In the genomic region with DNA sequence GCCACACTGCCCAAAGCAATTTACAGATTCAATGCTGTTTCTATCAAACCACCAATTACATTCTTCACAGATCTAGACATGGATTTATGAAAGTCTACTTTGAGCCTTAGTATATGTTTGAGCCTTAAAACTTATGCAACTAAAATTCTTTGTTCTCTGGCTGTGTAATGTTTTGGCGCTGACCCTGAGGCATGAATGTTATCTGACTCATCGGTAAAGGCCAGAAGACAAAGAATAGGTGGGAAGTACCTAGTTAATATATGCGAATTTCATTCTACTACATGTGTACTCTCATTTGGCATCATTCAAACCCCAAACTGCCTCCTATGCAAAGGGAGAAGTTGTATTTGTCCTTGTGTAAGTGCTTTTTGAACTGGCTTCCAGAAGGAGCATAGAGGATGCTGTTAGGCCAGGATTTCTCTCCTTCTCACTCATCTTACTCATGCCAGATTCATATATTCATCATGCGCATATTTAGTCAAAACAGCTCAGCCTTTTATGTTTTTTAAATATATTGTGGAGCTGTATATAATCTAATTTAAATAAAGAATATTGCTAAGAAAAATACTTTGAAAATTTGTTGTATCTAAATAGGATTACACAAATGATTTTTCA, we compare ENCODE assay signal across 11 cellular contexts.
DNase-seq lines count a peak whose midpoint lies in the region; ATAC-seq, FAIRE-seq and TF ChIP-seq lines count a peak whose summit lies in the region.
"Had no signal": no experiment of that assay in that cellular context is flagged by ENCODE, and none has a peak within 500 bp of the region (broad histone marks: within the 10 kb centered on the region; RNA-seq: fewer than 3 reads in every experiment).

No MANE protein-coding gene starts in this region.

- DNase-seq in AG08395 (ENCODE audit: low spot score) = peak; percentile 26
- DNase-seq in GM19239 (ENCODE audit: insufficient read length, low spot score) = no peak
- DNase-seq in NCI-H226 = peak; percentile 80
- peak; percentile 71 for DNase-seq in fibroblast of mammary gland (ENCODE audit: low read depth)
- DNase-seq in activated T-helper 2 cell treated with anti-CD3 and anti-CD28 coated beads, Interferon-gamma antibody, Interleukin-2, Interleukin-4, amounts not matched to agents 10 μg/mL and 5 μg/mL and 100 μg/mL, durations not matched to agents 14 hours and 24 hours and 36 hours (ENCODE audit: low spot score) = no peak
- DNase-seq in left lung = no peak
- DNase-seq in OCI-M1 (lab: John Stamatoyannopoulos, UW) = no peak
- DNase-seq in SJCRH30 = no peak
- DNase-seq: stimulated activated CD8-positive, alpha-beta memory T cell treated with anti-CD3 and anti-CD28 coated beads, Interleukin-4, amount 100 ng/mL, for 48 hours had no signal

- TF ChIP-seq CTCF in fibroblast of mammary gland (conservative IDR thresholded peaks at IDR 0.05; ENCODE audit: control insufficient read depth, insufficient read depth, low read depth, low read length) (no peak), left lung (IDR thresholded peaks at IDR 0.05) (no peak)

- H3K36me3 Mint-ChIP-seq in activated T-helper 2 cell treated with anti-CD3 and anti-CD28 coated beads, Interferon-gamma antibody, Interleukin-2, Interleukin-4, amounts not matched to agents 10 μg/mL and 5 μg/mL and 100 μg/mL, durations not matched to agents 14 hours and 24 hours and 36 hours (ENCODE audit: low read depth) = peaks cover 39% of the 10 kb centered on the region

- no peaks in the 10 kb centered on the region for H3K27me3 Mint-ChIP-seq in activated T-helper 2 cell treated with anti-CD3 and anti-CD28 coated beads, Interferon-gamma antibody, Interleukin-2, Interleukin-4, amounts not matched to agents 10 μg/mL and 5 μg/mL and 100 μg/mL, durations not matched to agents 14 hours and 24 hours and 36 hours (ENCODE audit: low read depth)

- H3K4me1 ChIP-seq in left lung (no peaks in the 10 kb centered on the region), SJCRH30 (no peaks in the 10 kb centered on the region)
- H3K4me1 ChIP-seq: parathyroid adenoma had no signal

- H3K4me3 Mint-ChIP-seq in activated T-helper 2 cell treated with anti-CD3 and anti-CD28 coated beads, Interferon-gamma antibody, Interleukin-2, Interleukin-4, amounts not matched to agents 10 μg/mL and 5 μg/mL and 100 μg/mL, durations not matched to agents 14 hours and 24 hours and 36 hours (ENCODE audit: low read depth) = no peak overlapping the region

- H3K27ac ChIP-seq in left lung (no peak overlapping the region), SJCRH30 (no peak overlapping the region)
- H3K27ac ChIP-seq: parathyroid adenoma, VCaP had no signal

- H3K36me3 ChIP-seq in left lung = no peaks in the 10 kb centered on the region
- H3K36me3 ChIP-seq in SJCRH30 = no peaks in the 10 kb centered on the region; the same call in 1 of the 2 replicates

- peaks cover 24% of the 10 kb centered on the region for H3K4me1 Mint-ChIP-seq in activated T-helper 2 cell treated with anti-CD3 and anti-CD28 coated beads, Interferon-gamma antibody, Interleukin-2, Interleukin-4, amounts not matched to agents 10 μg/mL and 5 μg/mL and 100 μg/mL, durations not matched to agents 14 hours and 24 hours and 36 hours (ENCODE audit: low read depth)

- FAIRE-seq in GM19239 (lab: Jason Lieb, UNC) = peak; percentile 66

- H3K27me3 ChIP-seq in left lung (no peaks in the 10 kb centered on the region), SJCRH30 (no peaks in the 10 kb centered on the region)

- H3K4me3 ChIP-seq in fibroblast of mammary gland (ENCODE audit: control insufficient read depth, low read depth, low read length) (no peak overlapping the region), left lung (no peak overlapping the region), SJCRH30 (no peak overlapping the region)

- intact Hi-C loops in activated T-helper 2 cell treated with anti-CD3 and anti-CD28 coated beads, Interferon-gamma antibody, Interleukin-2, Interleukin-4, amounts not matched to agents 10 μg/mL and 5 μg/mL and 100 μg/mL, durations not matched to agents 14 hours and 24 hours and 36 hours (cut with micrococcal nuclease) = loop anchor here (2.0 kb wide), 2 partner anchors 15 to 31 kb away; no protein-coding TSS in a partner anchor
- intact Hi-C loops in left lung (cut with DNase I) = no loop called here

- ATAC-seq in left lung = no peak

- H3K27ac Mint-ChIP-seq in activated T-helper 2 cell treated with anti-CD3 and anti-CD28 coated beads, Interferon-gamma antibody, Interleukin-2, Interleukin-4, amounts not matched to agents 10 μg/mL and 5 μg/mL and 100 μg/mL, durations not matched to agents 14 hours and 24 hours and 36 hours = no peak overlapping the region

- H3K9me3 ChIP-seq in left lung = peaks cover 0 to 18% of the 10 kb centered on the region in 2 donors
- H3K9me3 ChIP-seq in SJCRH30 (replicated peaks) = peaks cover 10% of the 10 kb centered on the region

- H3K9me3 Mint-ChIP-seq in activated T-helper 2 cell treated with anti-CD3 and anti-CD28 coated beads, Interferon-gamma antibody, Interleukin-2, Interleukin-4, amounts not matched to agents 10 μg/mL and 5 μg/mL and 100 μg/mL, durations not matched to agents 14 hours and 24 hours and 36 hours = peaks cover 38% of the 10 kb centered on the region

Comparison
In these comparisons a context has a peak if more than half of its experiments do, and no peak if none do; other contexts are left out.
1. DNase-seq: peak in AG08395 (single experiment), NCI-H226 (single experiment) and fibroblast of mammary gland (single experiment); none in GM19239 (single experiment), activated T-helper 2 cell treated with anti-CD3 and anti-CD28 coated beads, Interferon-gamma antibody, Interleukin-2, Interleukin-4, amounts not matched to agents 10 μg/mL and 5 μg/mL and 100 μg/mL, durations not matched to agents 14 hours and 24 hours and 36 hours (single experiment), left lung (0 of 2), OCI-M1 (single experiment) and SJCRH30 (0 of 2).